Comparison of ENCODE assay signal across 1 cellular context in genomic region chr1:153627797-153628626, GRCh38.
TF ChIP-seq lines count a peak whose summit lies in the region.

Gene S100A1 (plus strand): TSS chr1:153628434. CDS start chr1:153630522, 2,088 bp downstream.

TF ChIP-seq in HepG2, 621 proteins besides CTCF, POLR2A, EP300 and RAD21 (continued from another document and continues in another):
- TF ChIP-seq ZBTB40 (IDR thresholded peaks at IDR 0.05) (no peak), ZBTB40 (CRISPR knock-in tag; IDR thresholded peaks at IDR 0.05) (0 out of 2 replicates have a peak, but pooled peaks have one; percentile 30), ZFX (CRISPR knock-in tag; IDR thresholded peaks at IDR 0.05; ENCODE audit: low read depth) (peak; percentile 54; the same call in 1 of the 2 replicates), KMT2A (CRISPR knock-in tag; IDR thresholded peaks at IDR 0.05) (0 out of 2 replicates have a peak, but pooled peaks have one; percentile 11), ZNF605 (CRISPR knock-in tag; IDR thresholded peaks at IDR 0.05) (peak; percentile 49; the same call in 1 of the 2 replicates), ZNF772 (CRISPR knock-in tag; IDR thresholded peaks at IDR 0.05) (peak; percentile 24; the same call in 1 of the 2 replicates), KLF16 (CRISPR knock-in tag; IDR thresholded peaks at IDR 0.05) (0 out of 4 replicates have a peak, but pooled peaks of 1 of the 2 experiments have one; percentile 19), NR2C2 (CRISPR knock-in tag; IDR thresholded peaks at IDR 0.05; ENCODE audit: borderline replicate concordance) (no peak), ZSCAN31 (CRISPR knock-in tag; IDR thresholded peaks at IDR 0.05; ENCODE audit: low read depth) (peak; percentile 29; the same call in 1 of the 2 replicates), HNF4A (CRISPR knock-in tag; IDR thresholded peaks at IDR 0.05) (no peak), NAIF1 (CRISPR knock-in tag; IDR thresholded peaks at IDR 0.05; ENCODE audit: borderline replicate concordance) (no peak), ZNF792 (CRISPR knock-in tag; IDR thresholded peaks at IDR 0.05) (no peak), SMARCC2 (IDR thresholded peaks at IDR 0.05) (no peak), AKAP8 (CRISPR knock-in tag; IDR thresholded peaks at IDR 0.05) (no peak), ZSCAN29 (CRISPR knock-in tag; conservative IDR thresholded peaks at IDR 0.05) (no peak), SAP130 (CRISPR knock-in tag; IDR thresholded peaks at IDR 0.05; ENCODE audit: low read depth) (0 out of 2 replicates have a peak, but pooled peaks have one; percentile 54), ELF3 (CRISPR knock-in tag; IDR thresholded peaks at IDR 0.05) (no peak), SRF (IDR thresholded peaks at IDR 0.05; ENCODE audit: low read depth, low read length) (no peak), CREB1 (IDR thresholded peaks at IDR 0.05) (no peak), CREB1 (CRISPR knock-in tag; IDR thresholded peaks at IDR 0.05) (no peak), HNRNPK (IDR thresholded peaks at IDR 0.05; ENCODE audit: low read depth, low read length, poor library complexity, severe bottlenecking) (no peak), POGZ (CRISPR knock-in tag; IDR thresholded peaks at IDR 0.05) (peak; percentile 37; the same call in 1 of the 2 replicates), ZNF263 (CRISPR knock-in tag; IDR thresholded peaks at IDR 0.05) (peak; percentile 89), RBFOX2 (IDR thresholded peaks at IDR 0.05; ENCODE audit: low read depth, low read length) (peak; percentile 64), CHD4 (IDR thresholded peaks at IDR 0.05; ENCODE audit: borderline replicate concordance, low read length) (no peak; the same call in 1 of the 2 replicates), DRAP1 (CRISPR knock-in tag; IDR thresholded peaks at IDR 0.05) (peak; percentile 34; the same call in 1 of the 2 replicates), ZNF724P (CRISPR knock-in tag; IDR thresholded peaks at IDR 0.05; ENCODE audit: borderline replicate concordance) (no peak), SP5 (CRISPR knock-in tag; IDR thresholded peaks at IDR 0.05; ENCODE audit: borderline replicate concordance, low read depth) (peak; percentile 59; the same call in 1 of the 2 replicates), MEIS2 (CRISPR knock-in tag; IDR thresholded peaks at IDR 0.05) (no peak; the same call in 1 of the 2 replicates), THAP8 (CRISPR knock-in tag; IDR thresholded peaks at IDR 0.05; ENCODE audit: borderline replicate concordance) (no peak), ZSCAN20 (CRISPR knock-in tag; IDR thresholded peaks at IDR 0.05; ENCODE audit: borderline replicate concordance) (no peak), MNT (IDR thresholded peaks at IDR 0.05) (no peak), ARNT (IDR thresholded peaks at IDR 0.05) (no peak), RARA (CRISPR knock-in tag; IDR thresholded peaks at IDR 0.05) (peak; percentile 9; the same call in 1 of the 2 replicates), ISX (CRISPR knock-in tag; conservative IDR thresholded peaks at IDR 0.05) (no peak), ETV6 (CRISPR knock-in tag; conservative IDR thresholded peaks at IDR 0.05) (no peak), ZMYM2 (CRISPR knock-in tag; IDR thresholded peaks at IDR 0.05) (peak; percentile 70)
- TF ChIP-seq, protein P1, sequence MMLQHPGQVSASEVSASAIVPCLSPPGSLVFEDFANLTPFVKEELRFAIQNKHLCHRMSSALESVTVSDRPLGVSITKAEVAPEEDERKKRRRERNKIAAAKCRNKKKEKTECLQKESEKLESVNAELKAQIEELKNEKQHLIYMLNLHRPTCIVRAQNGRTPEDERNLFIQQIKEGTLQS (CRISPR knock-in tag; IDR thresholded peaks at IDR 0.05) = no peak
- TF ChIP-seq, protein P2, sequence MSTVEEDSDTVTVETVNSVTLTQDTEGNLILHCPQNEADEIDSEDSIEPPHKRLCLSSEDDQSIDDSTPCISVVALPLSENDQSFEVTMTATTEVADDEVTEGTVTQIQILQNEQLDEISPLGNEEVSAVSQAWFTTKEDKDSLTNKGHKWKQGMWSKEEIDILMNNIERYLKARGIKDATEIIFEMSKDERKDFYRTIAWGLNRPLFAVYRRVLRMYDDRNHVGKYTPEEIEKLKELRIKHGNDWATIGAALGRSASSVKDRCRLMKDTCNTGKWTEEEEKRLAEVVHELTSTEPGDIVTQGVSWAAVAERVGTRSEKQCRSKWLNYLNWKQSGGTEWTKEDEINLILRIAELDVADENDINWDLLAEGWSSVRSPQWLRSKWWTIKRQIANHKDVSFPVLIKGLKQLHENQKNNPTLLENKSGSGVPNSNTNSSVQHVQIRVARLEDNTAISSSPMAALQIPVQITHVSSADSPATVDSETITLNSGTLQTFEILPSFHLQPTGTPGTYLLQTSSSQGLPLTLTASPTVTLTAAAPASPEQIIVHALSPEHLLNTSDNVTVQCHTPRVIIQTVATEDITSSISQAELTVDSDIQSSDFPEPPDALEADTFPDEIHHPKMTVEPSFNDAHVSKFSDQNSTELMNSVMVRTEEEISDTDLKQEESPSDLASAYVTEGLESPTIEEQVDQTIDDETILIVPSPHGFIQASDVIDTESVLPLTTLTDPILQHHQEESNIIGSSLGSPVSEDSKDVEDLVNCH (CRISPR knock-in tag; IDR thresholded peaks at IDR 0.05) = no peak
- TF ChIP-seq, protein P3, sequence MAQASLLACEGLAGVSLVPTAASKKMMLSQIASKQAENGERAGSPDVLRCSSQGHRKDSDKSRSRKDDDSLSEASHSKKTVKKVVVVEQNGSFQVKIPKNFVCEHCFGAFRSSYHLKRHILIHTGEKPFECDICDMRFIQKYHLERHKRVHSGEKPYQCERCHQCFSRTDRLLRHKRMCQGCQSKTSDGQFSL (CRISPR knock-in tag; IDR thresholded peaks at IDR 0.05) = peak; percentile 89; the same call in 1 of the 2 replicates
- TF ChIP-seq, protein P4, sequence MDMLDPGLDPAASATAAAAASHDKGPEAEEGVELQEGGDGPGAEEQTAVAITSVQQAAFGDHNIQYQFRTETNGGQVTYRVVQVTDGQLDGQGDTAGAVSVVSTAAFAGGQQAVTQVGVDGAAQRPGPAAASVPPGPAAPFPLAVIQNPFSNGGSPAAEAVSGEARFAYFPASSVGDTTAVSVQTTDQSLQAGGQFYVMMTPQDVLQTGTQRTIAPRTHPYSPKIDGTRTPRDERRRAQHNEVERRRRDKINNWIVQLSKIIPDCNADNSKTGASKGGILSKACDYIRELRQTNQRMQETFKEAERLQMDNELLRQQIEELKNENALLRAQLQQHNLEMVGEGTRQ (IDR thresholded peaks at IDR 0.05; ENCODE audit: low read depth, low read length) = no peak
- TF ChIP-seq, protein P4 (CRISPR knock-in tag; IDR thresholded peaks at IDR 0.05; ENCODE audit: borderline replicate concordance) = no peak
